8 cellular contexts compared by ENCODE assay signal in genomic region chr6:81766482-81767069, GRCh38. TPM values are rescaled to one million over a fixed set of nuclear protein-coding genes. Genes with fewer than 3 reads are reported as not detected.
A peak's percentile ranks its signal among the peaks of the same experiment; 100 is the strongest.
DNase-seq lines count a peak whose midpoint lies in the region; ATAC-seq and TF ChIP-seq lines count a peak whose summit lies in the region.

No MANE protein-coding gene starts in this region.

- H3F3A ChIP-seq in PC-3 (ENCODE audit: low read length, unreplicated experiment) = no peaks in the 10 kb centered on the region

- H3K27ac ChIP-seq in PC-3 (ENCODE audit: low read length) (peak overlapping the region; percentile 78), heart right ventricle (peak overlapping the region in 3 of 10 donors; percentile 36 to 67 (median 37))

- BruUV-seq in PC-3 (replicated peaks; lab: Mats Ljungman, UMichigan) = no TSS peak

- H4K20me1 ChIP-seq in PC-3 (ENCODE audit: low read length) = no peaks in the 10 kb centered on the region

- no peaks in the 10 kb centered on the region for H3K27me3 ChIP-seq in PC-3 (ENCODE audit: low read length)
- H3K27me3 ChIP-seq in heart right ventricle = no peaks in the 10 kb centered on the region

- 20 to 27% methylated on average over 3 of the region's 3 CpGs for WGBS in heart right ventricle, 2 donors

- H3K36me3 ChIP-seq in PC-3 (ENCODE audit: low read depth, low read length) (no peaks in the 10 kb centered on the region), heart right ventricle (no peaks in the 10 kb centered on the region)

- H2AFZ ChIP-seq in PC-3 (ENCODE audit: low read length) = no peak overlapping the region

- intact Hi-C loops in PC-3 (cut with micrococcal nuclease) (loop anchor here (2.0 to 5.0 kb wide), 2 partner anchors 172 to 241 kb away; no protein-coding TSS in a partner anchor), heart right ventricle (cut with DNase I) (no loop called here)

- peak overlapping the region; percentile 30 for H3K4me3 ChIP-seq in PC-3 (ENCODE audit: low read length)
- no peak overlapping the region for H3K4me3 ChIP-seq in heart right ventricle

- TF ChIP-seq CTCF in PC-3 (conservative IDR thresholded peaks at IDR 0.05; ENCODE audit: low read depth, low read length) (no peak), heart right ventricle (IDR thresholded peaks at IDR 0.05) (no peak)

- no peaks in the 10 kb centered on the region for H3K9me2 ChIP-seq in PC-3 (replicated peaks; ENCODE audit: low read length)

- no peaks in the 10 kb centered on the region for H3K79me2 ChIP-seq in PC-3 (ENCODE audit: low read length)

- peak overlapping the region; percentile 77 for H3K4me2 ChIP-seq in PC-3 (ENCODE audit: low read length)

- H3K9me3 ChIP-seq in PC-3 (ENCODE audit: low read length) = no peaks in the 10 kb centered on the region
- no peaks in the 10 kb centered on the region for H3K9me3 ChIP-seq in heart right ventricle

- peaks cover 54% of the 10 kb centered on the region for H3K4me1 ChIP-seq in PC-3 (ENCODE audit: insufficient read depth, low read length)
- H3K4me1 ChIP-seq in heart right ventricle = peaks cover 0 to 39% (median 11%) of the 10 kb centered on the region in 9 donors

- CTCF ChIA-PET in PC-3 (lab: Charles Lee) = no interaction called here

- ATAC-seq in HG02678 (IDR thresholded peaks at IDR 0.05; ENCODE audit: unreplicated experiment) (peak; percentile 60), PC-3 (peak; percentile 25), heart right ventricle (peak in 6 of 8 donors; percentile 38 to 74 (median 59))

- POLR2A ChIA-PET in PC-3 (lab: Charles Lee; ENCODE audit: unreplicated experiment) = interaction anchor here (0.7 kb wide), 1 partner anchor 13 kb away, joined by 4 read pairs; no protein-coding TSS in a partner anchor

- H3K9ac ChIP-seq in PC-3 (ENCODE audit: low read length) = peak overlapping the region; percentile 34

- DNase-seq in DMS153 treated with DMSO at 0.1 percent for 48 hours (lab: John Stamatoyannopoulos, UW; ENCODE audit: unreplicated experiment) = peak; percentile 77
- DNase-seq in PC-3 = peak; percentile 82
- no peak for DNase-seq in heart right ventricle
- no peak for DNase-seq in HK-2 (ENCODE audit: unreplicated experiment)
- no peak for DNase-seq in epidermal melanocyte (ENCODE audit: insufficient read length, low spot score)
- no peak for DNase-seq in hepatic stellate cell (ENCODE audit: low spot score)
- DNase-seq in cerebellar nuclear complex (lab: John Stamatoyannopoulos, UW) = no peak

RNA-seq across cellular contexts. Expression of gene TENT5A, which starts 14.1 kb away (rescaled TPM):
- 5.6 and 6.4 TPM in 2 replicates for total RNA-seq in PC-3 (2014; rRNA removed)
- 10 to 100 TPM; 37.0 to 72.1 (median 46.9) TPM for total RNA-seq in heart right ventricle
- polyA plus RNA-seq in heart right ventricle = 10 to 100 TPM; 17.3 to 21.9 TPM

Comparison
In these comparisons a context has a peak if more than half of its experiments do, and no peak if none do; other contexts are left out.
1. DNase-seq: peak in DMS153 treated with DMSO at 0.1 percent for 48 hours (single experiment) and PC-3 (single experiment); none in heart right ventricle (0 of 2), HK-2 (single experiment), epidermal melanocyte (single experiment), hepatic stellate cell (single experiment) and cerebellar nuclear complex (0 of 2).
2. Peak in every context shown above with its lines, with median percentiles within 50 percentile points of each other: ATAC-seq.